ENCODE assay signal across 20 cellular contexts in the genomic region with DNA sequence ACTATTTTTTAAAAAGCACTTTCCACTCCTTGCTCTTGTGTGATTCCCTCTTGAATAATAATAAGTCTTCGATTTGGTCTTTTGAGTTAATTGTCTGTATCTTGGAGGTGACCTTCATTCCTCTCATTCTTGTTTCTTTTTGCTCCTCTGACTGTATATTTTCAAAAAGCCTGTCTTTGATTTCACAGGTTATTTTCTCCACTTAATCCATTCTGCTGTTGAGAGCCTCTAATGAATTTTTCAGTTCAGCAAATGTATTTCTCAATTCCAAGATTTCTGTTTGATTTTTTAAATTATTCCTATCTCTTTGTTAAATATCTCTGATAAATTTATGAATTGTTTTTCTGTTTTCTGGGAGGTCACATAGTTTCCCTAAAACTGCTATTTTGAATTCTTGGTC. TPM values are rescaled to one million over a fixed set of nuclear protein-coding genes. Genes with fewer than 3 reads are reported as not detected.
DNase-seq lines count a peak whose midpoint lies in the region; ATAC-seq and TF ChIP-seq lines count a peak whose summit lies in the region.
"Had no signal": no experiment of that assay in that cellular context is flagged by ENCODE, and none has a peak within 500 bp of the region (broad histone marks: within the 10 kb centered on the region; RNA-seq: fewer than 3 reads in every experiment).

No MANE protein-coding gene starts in this region.

- no peak for ATAC-seq in GM23338
- no peak for ATAC-seq in GM18498 (IDR thresholded peaks at IDR 0.05; ENCODE audit: unreplicated experiment)

- H3K36me3 ChIP-seq in GM23338 (ENCODE audit: insufficient read depth) (no peaks in the 10 kb centered on the region), HUES48 (ENCODE audit: control insufficient read depth, insufficient read depth, low read length) (no peaks in the 10 kb centered on the region), adipocyte (ENCODE audit: control insufficient read depth, insufficient read depth, low read length, severe bottlenecking) (no peaks in the 10 kb centered on the region), iPS-18a (ENCODE audit: control insufficient read depth, low read depth, low read length) (no peaks in the 10 kb centered on the region)
- H3K36me3 ChIP-seq: BE2C, HAP-1 had no signal

- no peak overlapping the region for H2AFZ ChIP-seq in GM23338

- peaks cover 10% of the 10 kb centered on the region; the same call in 2 of the 3 replicates for H3K9me3 Mint-ChIP-seq in GM23338
- peaks cover 15% of the 10 kb centered on the region for H3K9me3 Mint-ChIP-seq in activated T-cell treated with anti-CD3 and anti-CD28 coated beads, Interleukin-2, amount 50 U/mL, for 24 hours

- no peaks in the 10 kb centered on the region for H4K20me1 ChIP-seq in GM23338 (replicated peaks; ENCODE audit: insufficient read depth)

- DNase-seq in GM23338 (ENCODE audit: low spot score), result no peak
- no peak for DNase-seq in adipocyte (ENCODE audit: low read depth)
- no peak for DNase-seq in NCI-H345 treated with DMSO at 0.1 percent for 48 hours (lab: John Stamatoyannopoulos, UW; ENCODE audit: unreplicated experiment)
- DNase-seq in activated T-cell treated with anti-CD3 and anti-CD28 coated beads, Interleukin-2, amount 50 U/mL, for 24 hours, result no peak
- DNase-seq in RKO (ENCODE audit: low spot score), result no peak
- DNase-seq: ACHN; BE2C; C1 segment of cervical spinal cord; CD4-positive, CD25-positive, alpha-beta regulatory T cell; CD8-positive, alpha-beta memory T cell; COR-L47; GDM1; GOT3; IMR-90; Karpas-422; KBM-7 had no signal

- no peak overlapping the region for H3K27ac Mint-ChIP-seq in GM23338
- H3K27ac Mint-ChIP-seq in activated T-cell treated with anti-CD3 and anti-CD28 coated beads, Interleukin-2, amount 50 U/mL, for 24 hours, result no peak overlapping the region
- H3K27ac Mint-ChIP-seq: CD4-positive, CD25-positive, alpha-beta regulatory T cell; CD8-positive, alpha-beta memory T cell had no signal

- H3K36me3 Mint-ChIP-seq in GM23338 (ENCODE audit: low read depth), result peaks cover 7% of the 10 kb centered on the region; the same call in 1 of the 3 replicates
- H3K36me3 Mint-ChIP-seq in activated T-cell treated with anti-CD3 and anti-CD28 coated beads, Interleukin-2, amount 50 U/mL, for 24 hours (ENCODE audit: low read depth), result no peaks in the 10 kb centered on the region

- no peaks in the 10 kb centered on the region for H3F3A ChIP-seq in GM23338 (replicated peaks; ENCODE audit: low read depth)

- H3K79me2 ChIP-seq in GM23338 (replicated peaks; ENCODE audit: insufficient read depth), result no peaks in the 10 kb centered on the region

- no peaks in the 10 kb centered on the region for H3K27me3 ChIP-seq in GM23338 (ENCODE audit: insufficient read depth)
- H3K27me3 ChIP-seq in HUES48 (ENCODE audit: control insufficient read depth, insufficient read depth, low read length), result no peaks in the 10 kb centered on the region
- H3K27me3 ChIP-seq in adipocyte (replicated peaks; ENCODE audit: control insufficient read depth, insufficient read depth, low read length), result no peaks in the 10 kb centered on the region
- H3K27me3 ChIP-seq in iPS-18a (ENCODE audit: control insufficient read depth, insufficient read depth, low read length), result no peaks in the 10 kb centered on the region
- H3K27me3 ChIP-seq: BE2C had no signal

- peak overlapping the region; percentile 50 for H3K4me2 ChIP-seq in GM23338

- peak overlapping the region; percentile 67 for H3K27ac ChIP-seq in GM23338 (ENCODE audit: low read depth)
- peak overlapping the region; percentile 90 for H3K27ac ChIP-seq in HUES48 (ENCODE audit: low read depth, low read length)
- peak overlapping the region; percentile 77 for H3K27ac ChIP-seq in iPS-18a (ENCODE audit: low read length)

- peaks cover 46% of the 10 kb centered on the region for H3K4me1 Mint-ChIP-seq in GM23338
- H3K4me1 Mint-ChIP-seq in activated T-cell treated with anti-CD3 and anti-CD28 coated beads, Interleukin-2, amount 50 U/mL, for 24 hours (ENCODE audit: low read depth), result no peaks in the 10 kb centered on the region
- H3K4me1 Mint-ChIP-seq: CD4-positive, CD25-positive, alpha-beta regulatory T cell; CD8-positive, alpha-beta memory T cell had no signal

- H3K9me2 ChIP-seq in GM23338 (ENCODE audit: insufficient read depth), result no peaks in the 10 kb centered on the region

- peaks cover 14% of the 10 kb centered on the region for H3K27me3 Mint-ChIP-seq in GM23338 (ENCODE audit: insufficient read depth, low read depth, poor library complexity)
- peaks cover 16% of the 10 kb centered on the region for H3K27me3 Mint-ChIP-seq in activated T-cell treated with anti-CD3 and anti-CD28 coated beads, Interleukin-2, amount 50 U/mL, for 24 hours

- peak overlapping the region; percentile 27; the same call in 2 of the 3 replicates for H3K4me3 Mint-ChIP-seq in GM23338
- H3K4me3 Mint-ChIP-seq in activated T-cell treated with anti-CD3 and anti-CD28 coated beads, Interleukin-2, amount 50 U/mL, for 24 hours, result no peak overlapping the region
- H3K4me3 Mint-ChIP-seq: CD4-positive, CD25-positive, alpha-beta regulatory T cell had no signal

- TF ChIP-seq CTCF in GM23338 (conservative IDR thresholded peaks at IDR 0.05; ENCODE audit: low read depth in 2 of 2), result no peak

- H3K9ac ChIP-seq in HUES48 (ENCODE audit: low read depth, low read length) (0 out of 2 replicates have a peak overlapping the region, but pooled peaks have one; percentile 26), adipocyte (ENCODE audit: low read length) (no peak overlapping the region), iPS-18a (ENCODE audit: low read length) (peak overlapping the region; percentile 40)

- no peaks in the 10 kb centered on the region for H3K9me3 ChIP-seq in HUES48 (ENCODE audit: control insufficient read depth, insufficient read depth, low read length)
- H3K9me3 ChIP-seq in adipocyte (ENCODE audit: control insufficient read depth, low read length), result peaks cover 16% of the 10 kb centered on the region
- no peaks in the 10 kb centered on the region for H3K9me3 ChIP-seq in iPS-18a (ENCODE audit: control insufficient read depth, low read depth, low read length)
- H3K9me3 ChIP-seq: BE2C had no signal

- H3K4me1 ChIP-seq in GM23338 (ENCODE audit: insufficient read depth) (peaks cover 27% of the 10 kb centered on the region; the same call in 1 of the 2 replicates), HUES48 (ENCODE audit: control insufficient read depth, insufficient read depth, low read length) (peaks cover 54% of the 10 kb centered on the region), adipocyte (ENCODE audit: control insufficient read depth, insufficient read depth, low read length) (no peaks in the 10 kb centered on the region), iPS-18a (ENCODE audit: control insufficient read depth, low read depth, low read length) (peaks cover 43% of the 10 kb centered on the region)
- H3K4me1 ChIP-seq: BE2C, HAP-1 had no signal

- H3K4me3 ChIP-seq in GM23338 (peak overlapping the region; percentile 19), HUES48 (ENCODE audit: low read depth, low read length) (peak overlapping the region; percentile 25; the same call in 1 of the 2 replicates), adipocyte (ENCODE audit: low read length) (peak overlapping the region; percentile 31), iPS-18a (ENCODE audit: low read length) (peak overlapping the region; percentile 46)
- H3K4me3 ChIP-seq: HAP-1 had no signal

TF ChIP-seq in GM23338, 12 proteins besides CTCF, POLR2A, EP300 and RAD21 (continues in another document):
- no peak for TF ChIP-seq ZNF331 (CRISPR knock-in tag; IDR thresholded peaks at IDR 0.05; ENCODE audit: low read depth)

RNA-seq across cellular contexts. Expression of gene KIAA1586, which starts 21.7 kb away (rescaled TPM):
- 21.3 and 24.0 TPM in 2 replicates for total RNA-seq in GM23338 (2014; rRNA removed; shearing (Covaris generic))
- polyA plus RNA-seq in GM23338 (2016; fragmentation: Nextera tagmentation; extraction: Ambion mirVana), result 30.2 and 37.7 TPM in 2 replicates
